Comparison of ENCODE assay signal across 10 cellular contexts in genomic region chr14:52741865-52742264, GRCh38. TPM values are rescaled to one million over a fixed set of nuclear protein-coding genes. Genes with fewer than 3 reads are reported as not detected.
DNase-seq lines count a peak whose midpoint lies in the region; ATAC-seq and TF ChIP-seq lines count a peak whose summit lies in the region.
"Had no signal": no experiment of that assay in that cellular context is flagged by ENCODE, and none has a peak within 500 bp of the region (broad histone marks: within the 10 kb centered on the region; RNA-seq: fewer than 3 reads in every experiment).

No MANE protein-coding gene starts in this region.

- H3K27ac Mint-ChIP-seq in activated B cell treated with CpG ODN at 0.5 μM for 24 hours = peak overlapping the region; percentile 87

- H3K27ac ChIP-seq in GM23248 (peak overlapping the region; percentile 67), osteoblast (ENCODE audit: low read depth, low read length) (peak overlapping the region; percentile 62), brain microvascular endothelial cell (no peak overlapping the region)

- peaks cover 25% of the 10 kb centered on the region for H3K36me3 Mint-ChIP-seq in activated B cell treated with CpG ODN at 0.5 μM for 24 hours (ENCODE audit: low read depth)

- H3K4me2 ChIP-seq in GM23248 (ENCODE audit: unreplicated experiment) = peak overlapping the region; percentile 9
- H3K4me2 ChIP-seq in osteoblast (ENCODE audit: insufficient read depth, low read length) = peak overlapping the region; percentile 66

- peaks cover 42% of the 10 kb centered on the region for H3K4me1 Mint-ChIP-seq in activated B cell treated with CpG ODN at 0.5 μM for 24 hours

- POLR2A ChIA-PET in activated B cell treated with CpG ODN at 0.5 μM for 24 hours (lab: Charles Lee) = interaction anchor here (0.6 to 3.3 kb wide), 8 partner anchors 11 to 1910 kb away, joined by 3 to 37 read pairs (median 4); partner anchors contain the start of gene STYX

- no peaks in the 10 kb centered on the region for H3K9me3 ChIP-seq in GM23248 (ENCODE audit: low read depth)
- no peaks in the 10 kb centered on the region for H3K9me3 ChIP-seq in osteoblast (ENCODE audit: low read depth, low read length)

- H3K4me3 ChIP-seq in GM23248 = no peak overlapping the region
- H3K4me3 ChIP-seq in osteoblast (ENCODE audit: insufficient read depth, low read length) = peak overlapping the region; percentile 7
- H3K4me3 ChIP-seq in brain microvascular endothelial cell (ENCODE audit: low read depth, low read length) = no peak overlapping the region

- DNase-seq in GM23248 (no peak), activated B cell treated with CpG ODN at 0.5 μM for 24 hours (no peak), osteoblast (ENCODE audit: insufficient read length, low spot score, missing footprints) (peak; percentile 0), nucleus accumbens (lab: John Stamatoyannopoulos, UW) (no peak), brain microvascular endothelial cell (no peak), COLO829 (ENCODE audit: low spot score) (no peak)
- DNase-seq: activated CD4-positive, alpha-beta T cell treated with anti-CD3 and anti-CD28 coated beads, Interleukin-2, amount 50 U/mL, for 4 hours; NCI-H345 had no signal

- intact Hi-C loops in activated B cell treated with CpG ODN at 0.5 μM for 24 hours (cut with micrococcal nuclease) = loop anchor here (1.0 to 5.0 kb wide), 2 partner anchors 12 to 35 kb away; partner anchors contain the start of genes PSMC6 and STYX

- H3K27me3 ChIP-seq in GM23248 (replicated peaks; ENCODE audit: insufficient read depth) (no peaks in the 10 kb centered on the region), osteoblast (ENCODE audit: insufficient read depth, low read length) (no peaks in the 10 kb centered on the region), brain microvascular endothelial cell (replicated peaks) (no peaks in the 10 kb centered on the region)

- H3K4me3 Mint-ChIP-seq in activated B cell treated with CpG ODN at 0.5 μM for 24 hours = peak overlapping the region; percentile 73

- H3K27me3 Mint-ChIP-seq in activated B cell treated with CpG ODN at 0.5 μM for 24 hours = no peaks in the 10 kb centered on the region

- H3K9me3 Mint-ChIP-seq in activated B cell treated with CpG ODN at 0.5 μM for 24 hours = no peaks in the 10 kb centered on the region

- H3K36me3 ChIP-seq in GM23248 (ENCODE audit: low read depth) (peaks cover 10% of the 10 kb centered on the region; the same call in 1 of the 2 replicates), osteoblast (ENCODE audit: insufficient read depth, low read length) (peaks cover 5% of the 10 kb centered on the region), brain microvascular endothelial cell (replicated peaks) (peaks cover 2% of the 10 kb centered on the region)

- H3K9ac ChIP-seq in GM23248 = peak overlapping the region; percentile 26; the same call in 1 of the 2 replicates

- H4K20me1 ChIP-seq in GM23248 (ENCODE audit: insufficient read depth) = no peaks in the 10 kb centered on the region
- H4K20me1 ChIP-seq in osteoblast (ENCODE audit: insufficient read depth, low read length) = no peaks in the 10 kb centered on the region

- CTCF ChIA-PET in activated B cell treated with CpG ODN at 0.5 μM for 24 hours (lab: Charles Lee) = interaction anchor here (1.0 kb wide), 1 partner anchor 14 kb away, joined by 3 read pairs; no protein-coding TSS in a partner anchor

- in situ Hi-C loops in GM23248 (cut with MboI) = no loop called here
- in situ Hi-C loops in brain microvascular endothelial cell (cut with HindIII; ENCODE audit: low pct_ligation_motif_present, low sequenced_read_pairs) = no loop called here

- TF ChIP-seq CTCF in activated B cell treated with CpG ODN at 0.5 μM for 24 hours (IDR thresholded peaks at IDR 0.05) (no peak), osteoblast (IDR thresholded peaks at IDR 0.05; ENCODE audit: extremely low read depth, low read depth, low read length) (no peak), brain microvascular endothelial cell (IDR thresholded peaks at IDR 0.05; ENCODE audit: low read depth, low read length, missing control alignments) (no peak)

- H3F3A ChIP-seq in GM23248 (ENCODE audit: insufficient read depth) = peaks cover 20% of the 10 kb centered on the region

- H3K79me2 ChIP-seq in GM23248 (ENCODE audit: insufficient read depth) (peaks cover 92% of the 10 kb centered on the region), osteoblast (ENCODE audit: insufficient read depth, low read length) (peaks cover 52% of the 10 kb centered on the region)

- H3K4me1 ChIP-seq in GM23248 (ENCODE audit: insufficient read depth) (peaks cover 15% of the 10 kb centered on the region), osteoblast (ENCODE audit: insufficient read depth, low read length) (peaks cover 5% of the 10 kb centered on the region)

- no peaks in the 10 kb centered on the region for H3K9me2 ChIP-seq in GM23248 (ENCODE audit: insufficient read depth)

- peak overlapping the region; percentile 55; the same call in 1 of the 2 replicates for H2AFZ ChIP-seq in GM23248
- H2AFZ ChIP-seq in osteoblast (ENCODE audit: low read length) = peak overlapping the region; percentile 66

- ATAC-seq in GM18502 (IDR thresholded peaks at IDR 0.05; ENCODE audit: poor library complexity, unreplicated experiment) (peak; percentile 32), activated B cell treated with CpG ODN at 0.5 μM for 24 hours (ENCODE audit: low read depth) (peak; percentile 10), HG02885 (IDR thresholded peaks at IDR 0.05; ENCODE audit: poor library complexity, unreplicated experiment) (no peak)

RNA-seq across cellular contexts. Expression of gene STYX, which starts 11.9 kb away (rescaled TPM):
- total RNA-seq in GM23248 (2014; rRNA removed; shearing (Covaris generic)) = 19.3 and 20.1 TPM in 2 replicates
- 21.7 and 23.0 TPM in 2 replicates for polyA plus RNA-seq in GM23248 (2016; fragmentation: Nextera tagmentation; extraction: Ambion mirVana)
- total RNA-seq in activated B cell treated with CpG ODN at 0.5 μM for 24 hours (13.1 and 13.5 TPM in 2 replicates), osteoblast (29.7 and 29.8 TPM in 2 replicates)

RNA-seq across cellular contexts. Expression of gene PSMC6, which starts 34.9 kb away (rescaled TPM):
- 68.3 and 108 TPM in 2 replicates for total RNA-seq in GM23248 (2014; rRNA removed; shearing (Covaris generic))
- 92.4 and 98.8 TPM in 2 replicates for polyA plus RNA-seq in GM23248 (2016; fragmentation: Nextera tagmentation; extraction: Ambion mirVana)
- total RNA-seq in activated B cell treated with CpG ODN at 0.5 μM for 24 hours (94.8 and 97.6 TPM in 2 replicates), osteoblast (78.5 and 85.2 TPM in 2 replicates)

RNA-seq across cellular contexts. Expression of gene ERO1A, which starts 46.5 kb away (rescaled TPM):
- total RNA-seq in GM23248 (2014; rRNA removed; shearing (Covaris generic)) = 82.7 and 91.1 TPM in 2 replicates
- polyA plus RNA-seq in GM23248 (2016; fragmentation: Nextera tagmentation; extraction: Ambion mirVana) = 45.1 and 48.6 TPM in 2 replicates
- 30.8 and 31.5 TPM in 2 replicates for total RNA-seq in activated B cell treated with CpG ODN at 0.5 μM for 24 hours
- total RNA-seq in osteoblast = 55.1 and 56.8 TPM in 2 replicates

RNA-seq across cellular contexts. Expression of gene GNPNAT1, which starts 49.5 kb away (rescaled TPM):
- 58.9 and 64.1 TPM in 2 replicates for total RNA-seq in GM23248 (2014; rRNA removed; shearing (Covaris generic))
- polyA plus RNA-seq in GM23248 (2016; fragmentation: Nextera tagmentation; extraction: Ambion mirVana) = 59.6 and 64.5 TPM in 2 replicates
- total RNA-seq in activated B cell treated with CpG ODN at 0.5 μM for 24 hours (9.7 and 11.4 TPM in 2 replicates), osteoblast (25.0 and 35.5 TPM in 2 replicates)
